In the genomic region with DNA sequence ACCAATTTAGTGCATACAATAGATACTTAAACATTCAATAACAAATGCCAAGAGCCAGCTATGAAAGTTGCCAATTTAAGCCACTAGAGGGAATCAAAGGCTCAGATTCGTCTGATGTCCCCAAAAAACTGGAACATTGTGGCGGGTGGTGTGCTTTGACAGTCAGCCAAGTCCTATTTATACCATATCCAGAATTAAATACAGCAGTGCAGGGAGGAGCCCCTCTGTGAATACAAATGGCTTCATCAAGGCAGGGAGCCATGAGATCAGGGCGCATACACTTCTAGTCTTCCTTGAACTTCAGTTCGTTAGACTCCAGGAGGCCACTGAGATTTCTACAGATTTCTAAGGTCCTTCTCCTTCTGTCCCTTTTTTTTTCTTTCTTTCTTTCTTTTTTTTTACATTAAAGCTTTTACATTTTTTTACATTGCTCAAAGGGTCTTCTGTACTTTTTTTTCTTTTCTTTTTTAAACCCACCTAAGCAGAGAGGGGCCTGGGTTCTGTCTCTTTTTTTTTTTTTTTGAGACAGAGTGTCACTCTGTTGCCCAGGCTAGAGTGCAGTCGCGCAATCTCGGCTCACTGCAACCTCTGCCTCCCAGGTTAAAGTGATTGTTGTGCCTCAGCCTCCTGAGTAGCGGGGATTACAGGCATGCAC, we compare ENCODE assay signal across 8 cellular contexts.
A peak's percentile ranks its signal among the peaks of the same experiment; 100 is the strongest.
DNase-seq lines count a peak whose midpoint lies in the region; ATAC-seq and FAIRE-seq lines count a peak whose summit lies in the region.

No MANE protein-coding gene starts in this region.

- H3K27me3 Mint-ChIP-seq in activated naive CD8-positive, alpha-beta T cell treated with anti-CD3 and anti-CD28 coated beads, Interleukin-2, amount 50 U/mL, for 24 hours: no peaks in the 10 kb centered on the region

- DNase-seq in DMS114 treated with DMSO at 0.1 percent for 48 hours (lab: John Stamatoyannopoulos, UW; ENCODE audit: unreplicated experiment) (peak; percentile 33), HTR-8/SVneo (ENCODE audit: insufficient read length, low spot score) (peak; percentile 61), NOMO-1 treated with DMSO at 0.1 percent for 48 hours (lab: John Stamatoyannopoulos, UW; ENCODE audit: unreplicated experiment) (peak; percentile 66), head of caudate nucleus (peak in 41 of 42 donors; percentile 18 to 86 (median 58)), pons (ENCODE audit: low spot score) (peak; percentile 87)
- peak; percentile 16 for DNase-seq in activated naive CD8-positive, alpha-beta T cell treated with anti-CD3 and anti-CD28 coated beads, Interleukin-2, amount 50 U/mL, for 24 hours
- DNase-seq in activated CD4-positive, CD25-positive, alpha-beta regulatory T cell treated with anti-CD3 and anti-CD28 coated beads, Interleukin-2, amount 50 U/mL, for 72 hours: no peak

- no peak overlapping the region for H3K27ac Mint-ChIP-seq in activated naive CD8-positive, alpha-beta T cell treated with anti-CD3 and anti-CD28 coated beads, Interleukin-2, amount 50 U/mL, for 24 hours

- H3K36me3 Mint-ChIP-seq in activated naive CD8-positive, alpha-beta T cell treated with anti-CD3 and anti-CD28 coated beads, Interleukin-2, amount 50 U/mL, for 24 hours (ENCODE audit: low read depth): no peaks in the 10 kb centered on the region

- FAIRE-seq in HTR-8/SVneo (lab: Jason Lieb, UNC): peak; percentile 83

- intact Hi-C loops in head of caudate nucleus (cut with DNase I): loop anchor here (10.0 kb wide), 1 partner anchor 371 kb away; no protein-coding TSS in a partner anchor

- H3K9me3 Mint-ChIP-seq in activated naive CD8-positive, alpha-beta T cell treated with anti-CD3 and anti-CD28 coated beads, Interleukin-2, amount 50 U/mL, for 24 hours: no peaks in the 10 kb centered on the region

- H3K4me1 Mint-ChIP-seq in activated naive CD8-positive, alpha-beta T cell treated with anti-CD3 and anti-CD28 coated beads, Interleukin-2, amount 50 U/mL, for 24 hours: peaks cover 19% of the 10 kb centered on the region

- H3K4me3 Mint-ChIP-seq in activated naive CD8-positive, alpha-beta T cell treated with anti-CD3 and anti-CD28 coated beads, Interleukin-2, amount 50 U/mL, for 24 hours: no peak overlapping the region

- peak; percentile 59 for ATAC-seq in activated naive CD8-positive, alpha-beta T cell treated with anti-CD3 and anti-CD28 coated beads, Interleukin-2, amount 50 U/mL, for 24 hours
- ATAC-seq in HG03196 (IDR thresholded peaks at IDR 0.05; ENCODE audit: unreplicated experiment): no peak
